8 cellular contexts compared by ENCODE assay signal in genomic region chr1:178725603-178726517, GRCh38.
DNase-seq lines count a peak whose midpoint lies in the region; ATAC-seq lines count a peak whose summit lies in the region.

No MANE protein-coding gene starts in this region.

- H2AFZ ChIP-seq in ACC112 (ENCODE audit: low read length, unreplicated experiment): peak overlapping the region; percentile 98

- H3K36me3 ChIP-seq in ACC112 (ENCODE audit: insufficient read depth, low read length): no peaks in the 10 kb centered on the region

- H3K27ac ChIP-seq in ACC112 (ENCODE audit: low read depth, low read length): no peak overlapping the region

- no peaks in the 10 kb centered on the region for H3K27me3 ChIP-seq in ACC112 (ENCODE audit: insufficient read depth, low read length)

- H3K79me2 ChIP-seq in ACC112 (ENCODE audit: control insufficient read depth, insufficient read depth, low read length, unreplicated experiment): peaks cover 26% of the 10 kb centered on the region

- DNase-seq in NCI-H2227 (lab: John Stamatoyannopoulos, UW; ENCODE audit: unreplicated experiment) (peak; percentile 84), dedifferentiated amniotic fluid mesenchymal stem cell (ENCODE audit: extremely low spot score) (peak; percentile 51), kidney tubule cell (ENCODE audit: low spot score) (peak; percentile 97)
- DNase-seq in activated CD4-positive, alpha-beta T cell treated with anti-CD3 and anti-CD28 coated beads for 48 hours: peak; percentile 41
- peak; percentile 41 to 52 for DNase-seq in stimulated activated CD4-positive, alpha-beta T cell treated with anti-CD3 and anti-CD28 coated beads, Interleukin-2, amount 100 ng/mL, for 24 hours

- peak overlapping the region; percentile 87 for H3K4me3 ChIP-seq in ACC112 (ENCODE audit: low read depth, low read length)

- ATAC-seq in GM18867 (IDR thresholded peaks at IDR 0.05; ENCODE audit: unreplicated experiment) (peak; percentile 66), HG03095 (IDR thresholded peaks at IDR 0.05; ENCODE audit: unreplicated experiment) (peak; percentile 63)

- H3K4me1 ChIP-seq in ACC112 (ENCODE audit: control insufficient read depth, insufficient read depth, low read length, unreplicated experiment): peaks cover 34% of the 10 kb centered on the region

Comparison
In these comparisons a context has a peak if more than half of its experiments do, and no peak if none do; other contexts are left out.
1. DNase-seq: peak in every context shown above with its lines; median percentile 97 in kidney tubule cell; 84 in NCI-H2227; 51 in dedifferentiated amniotic fluid mesenchymal stem cell; 46 in stimulated activated CD4-positive, alpha-beta T cell treated with anti-CD3 and anti-CD28 coated beads, Interleukin-2, amount 100 ng/mL, for 24 hours; 41 in activated CD4-positive, alpha-beta T cell treated with anti-CD3 and anti-CD28 coated beads for 48 hours.